Comparison of ENCODE assay signal across 8 cellular contexts in genomic region chr12:64392221-64392620, GRCh38. TPM values are rescaled to one million over a fixed set of nuclear protein-coding genes. Genes with fewer than 3 reads are reported as not detected.
DNase-seq lines count a peak whose midpoint lies in the region; ATAC-seq and TF ChIP-seq lines count a peak whose summit lies in the region.

No MANE protein-coding gene starts in this region.

- no peaks in the 10 kb centered on the region for H3K36me3 Mint-ChIP-seq in activated CD4-positive, alpha-beta memory T cell treated with anti-CD3 and anti-CD28 coated beads, Interleukin-2, amount 10 ng/mL, durations not matched to agents 7 days and 5 days (ENCODE audit: low read depth)

- no peak overlapping the region for H3K27ac Mint-ChIP-seq in activated CD4-positive, alpha-beta memory T cell treated with anti-CD3 and anti-CD28 coated beads, Interleukin-2, amount 10 ng/mL, durations not matched to agents 7 days and 5 days

- ATAC-seq in GM18511 (IDR thresholded peaks at IDR 0.05; ENCODE audit: unreplicated experiment): peak; percentile 76
- ATAC-seq in HG02610 (IDR thresholded peaks at IDR 0.05; ENCODE audit: unreplicated experiment): no peak
- no peak for ATAC-seq in left cardiac atrium
- no peak for ATAC-seq in Right ventricle myocardium inferior

- TF ChIP-seq POLR2A in erythroblast (IDR thresholded peaks at IDR 0.05; ENCODE audit: low read length): no peak

- CTCF ChIA-PET in activated CD4-positive, alpha-beta memory T cell treated with anti-CD3 and anti-CD28 coated beads, Interleukin-2, amount 10 ng/mL, durations not matched to agents 7 days and 5 days (lab: Charles Lee): no interaction called here

- peaks cover 13% of the 10 kb centered on the region for H3K4me1 Mint-ChIP-seq in activated CD4-positive, alpha-beta memory T cell treated with anti-CD3 and anti-CD28 coated beads, Interleukin-2, amount 10 ng/mL, durations not matched to agents 7 days and 5 days

- no peak overlapping the region for H3K4me3 ChIP-seq in AG09309 (ENCODE audit: control insufficient read depth, low read depth, low read length)

- intact Hi-C loops in left cardiac atrium (cut with DNase I): loop anchor here in 1 of 2 donors (5.0 kb wide), 1 partner anchor 565 kb away; no protein-coding TSS in a partner anchor
- intact Hi-C loops in Right ventricle myocardium inferior (cut with DNase I): no loop called here

- POLR2A ChIA-PET in activated CD4-positive, alpha-beta memory T cell treated with anti-CD3 and anti-CD28 coated beads, Interleukin-2, amount 10 ng/mL, durations not matched to agents 7 days and 5 days (lab: Charles Lee): no interaction called here

- peak; percentile 50 for TF ChIP-seq CTCF in AG09309 (IDR thresholded peaks at IDR 0.05; ENCODE audit: control insufficient read depth, insufficient read depth, low read depth, low read length, missing control alignments)

- no peaks in the 10 kb centered on the region for H3K9me3 Mint-ChIP-seq in activated CD4-positive, alpha-beta memory T cell treated with anti-CD3 and anti-CD28 coated beads, Interleukin-2, amount 10 ng/mL, durations not matched to agents 7 days and 5 days

- DNase-seq in AG09309 (ENCODE audit: low read depth): peak; percentile 29
- peak; percentile 24 for DNase-seq in NCI-H226
- peak; percentile 40 to 44 for DNase-seq in erythroblast (lab: John Stamatoyannopoulos, UW)
- DNase-seq in left cardiac atrium: no peak
- no peak for DNase-seq in Right ventricle myocardium inferior (ENCODE audit: missing footprints)
- DNase-seq in activated CD4-positive, alpha-beta memory T cell treated with anti-CD3 and anti-CD28 coated beads, Interleukin-2, amount 10 ng/mL, durations not matched to agents 7 days and 5 days: no peak

- H3K27me3 Mint-ChIP-seq in activated CD4-positive, alpha-beta memory T cell treated with anti-CD3 and anti-CD28 coated beads, Interleukin-2, amount 10 ng/mL, durations not matched to agents 7 days and 5 days: peaks cover 21% of the 10 kb centered on the region

- no peak overlapping the region for H3K4me3 Mint-ChIP-seq in activated CD4-positive, alpha-beta memory T cell treated with anti-CD3 and anti-CD28 coated beads, Interleukin-2, amount 10 ng/mL, durations not matched to agents 7 days and 5 days

RNA-seq across cellular contexts. Expression of gene C12orf56, which starts 1.7 kb away (rescaled TPM):
- total RNA-seq in left cardiac atrium (not detected), Right ventricle myocardium inferior (not detected)
- total RNA-seq in activated CD4-positive, alpha-beta memory T cell treated with anti-CD3 and anti-CD28 coated beads, Interleukin-2, amount 10 ng/mL, durations not matched to agents 7 days and 5 days: under 1 TPM in 1 of 2 experiments, not detected in 1; 0.40 TPM

RNA-seq across cellular contexts. Expression of gene XPOT, which starts 12.0 kb away (rescaled TPM):
- total RNA-seq in left cardiac atrium: 10 to 100 TPM; 31.8 to 38.2 TPM
- 25.4 TPM for total RNA-seq in Right ventricle myocardium inferior
- total RNA-seq in activated CD4-positive, alpha-beta memory T cell treated with anti-CD3 and anti-CD28 coated beads, Interleukin-2, amount 10 ng/mL, durations not matched to agents 7 days and 5 days: 100 to 1,000 TPM; 119 to 122 TPM

RNA-seq across cellular contexts. Expression of gene TBK1, which starts 59.7 kb away (rescaled TPM):
- 10 to 100 TPM; 12.2 to 13.2 TPM for total RNA-seq in left cardiac atrium
- total RNA-seq in Right ventricle myocardium inferior: 11.9 TPM
- 10 to 100 TPM; 34.1 to 36.0 TPM for total RNA-seq in activated CD4-positive, alpha-beta memory T cell treated with anti-CD3 and anti-CD28 coated beads, Interleukin-2, amount 10 ng/mL, durations not matched to agents 7 days and 5 days

Comparison
In these comparisons a context has a peak if more than half of its experiments do, and no peak if none do; other contexts are left out.
1. DNase-seq: peak in AG09309 (single experiment), NCI-H226 (single experiment) and erythroblast (2 of 2); none in left cardiac atrium (single experiment), Right ventricle myocardium inferior (single experiment) and activated CD4-positive, alpha-beta memory T cell treated with anti-CD3 and anti-CD28 coated beads, Interleukin-2, amount 10 ng/mL, durations not matched to agents 7 days and 5 days (single experiment).